Comparison of ENCODE assay signal across 20 cellular contexts in the genomic region with DNA sequence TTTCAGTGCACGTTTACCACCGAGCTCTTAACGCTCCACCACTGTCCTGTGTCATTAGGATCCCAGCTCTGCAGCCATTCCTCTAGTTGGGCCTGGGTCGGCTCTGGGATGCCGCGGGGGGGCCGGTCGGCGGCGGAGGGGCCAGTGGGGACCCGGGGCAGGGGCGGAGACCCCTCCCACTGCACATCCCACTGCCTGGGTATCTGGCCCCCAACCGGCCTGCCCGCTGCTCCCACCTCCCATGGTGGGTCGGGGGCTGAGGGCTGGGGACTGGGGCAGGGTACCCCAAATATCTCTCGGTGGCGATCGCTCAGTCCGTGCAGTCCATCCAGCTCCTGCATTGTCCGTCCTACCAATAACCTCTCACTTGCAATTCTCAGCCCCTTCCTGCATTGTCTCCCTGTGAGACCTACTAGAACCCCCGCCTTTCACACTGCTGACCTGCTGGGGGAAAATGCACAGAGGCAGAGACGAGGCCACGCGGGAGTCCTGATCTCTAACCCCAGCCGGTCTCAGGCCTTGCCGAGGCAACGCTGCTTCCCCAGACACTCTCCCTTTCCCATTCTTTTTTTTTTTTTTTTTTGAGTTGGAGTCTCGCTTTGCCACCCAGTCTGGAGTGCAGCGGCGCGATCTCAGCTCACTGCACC. TPM values are rescaled to one million over a fixed set of nuclear protein-coding genes. Genes with fewer than 3 reads are reported as not detected.
DNase-seq lines count a peak whose midpoint lies in the region; ATAC-seq, FAIRE-seq and TF ChIP-seq lines count a peak whose summit lies in the region.
"Had no signal": no experiment of that assay in that cellular context is flagged by ENCODE, and none has a peak within 500 bp of the region (broad histone marks: within the 10 kb centered on the region; RNA-seq: fewer than 3 reads in every experiment).

No MANE protein-coding gene starts in this region.

- H3K4me1 Mint-ChIP-seq in glutamatergic neuron (ENCODE audit: low read depth, unreplicated experiment): peaks cover 22% of the 10 kb centered on the region
- H3K4me1 Mint-ChIP-seq in neural progenitor cell: peaks cover 28% of the 10 kb centered on the region
- peaks cover 0 to 8% (median 4%) of the 10 kb centered on the region in 7 donors for H3K4me1 Mint-ChIP-seq in naive thymus-derived CD4-positive, alpha-beta T cell

- H3K27me3 Mint-ChIP-seq in glutamatergic neuron (ENCODE audit: unreplicated experiment) (peaks cover 7% of the 10 kb centered on the region), neural progenitor cell (ENCODE audit: insufficient read depth, low read depth) (peaks cover 10% of the 10 kb centered on the region)
- H3K27me3 Mint-ChIP-seq in naive thymus-derived CD4-positive, alpha-beta T cell: no peaks in the 10 kb centered on the region
- H3K27me3 Mint-ChIP-seq: activated CD8-positive, alpha-beta memory T cell treated with anti-CD3 and anti-CD28 coated beads, Interleukin-2, amount 10 ng/mL, durations not matched to agents 7 days and 5 days; CD4-positive, alpha-beta T cell had no signal

- WGBS in A549 (ENCODE audit: missing lambda C conversion rate): 91% methylated on average over 28 of the region's 31 CpGs

- DNase-seq in A549 (ENCODE audit: low read depth in 1 of 2, low spot score in 1 of 2) (no peak), NT2/D1 (ENCODE audit: low read depth, low spot score) (no peak), glutamatergic neuron (no peak), neural progenitor cell (ENCODE audit: low spot score) (peak; percentile 59), breast epithelium (ENCODE audit: low spot score in 2 of 2) (no peak)
- no peak for DNase-seq in central memory CD4-positive, alpha-beta T cell
- DNase-seq in naive thymus-derived CD4-positive, alpha-beta T cell: no peak
- DNase-seq: activated CD8-positive, alpha-beta memory T cell treated with anti-CD3 and anti-CD28 coated beads, Interleukin-2, amount 10 ng/mL, durations not matched to agents 7 days and 5 days; activated gamma-delta T cell; amniotic stem cell; CD4-positive, alpha-beta T cell; DMS53; effector CD8-positive, alpha-beta T cell; HFFc6; MV-4-11; NCI-H2029 treated with DMSO at 0.1 percent for 48 hours; NCI-H510A treated with DMSO at 0.1 percent for 48 hours; RPMI8226 had no signal

- H3K36me3 ChIP-seq in NT2/D1 (ENCODE audit: insufficient read depth, insufficient read length, low read length): peaks cover 46% of the 10 kb centered on the region
- no peaks in the 10 kb centered on the region for H3K36me3 ChIP-seq in neural progenitor cell
- peaks cover 5% of the 10 kb centered on the region for H3K36me3 ChIP-seq in breast epithelium
- H3K36me3 ChIP-seq in naive thymus-derived CD4-positive, alpha-beta T cell (ENCODE audit: control insufficient read depth in 2 of 3, insufficient read depth in 3 of 3, low read length in 3 of 3): peaks cover 0 to 30% (median 4%) of the 10 kb centered on the region in 3 experiments

- POLR2A ChIA-PET in A549 (lab: Yijun Ruan, JAX): no interaction called here
- POLR2A ChIA-PET in naive thymus-derived CD4-positive, alpha-beta T cell (lab: Charles Lee): no interaction called here

- H3K9me3 ChIP-seq in A549 (no peaks in the 10 kb centered on the region), NT2/D1 (ENCODE audit: insufficient read depth, low read length) (no peaks in the 10 kb centered on the region), neural progenitor cell (ENCODE audit: low read depth) (no peaks in the 10 kb centered on the region), breast epithelium (no peaks in the 10 kb centered on the region)
- no peaks in the 10 kb centered on the region for H3K9me3 ChIP-seq in naive thymus-derived CD4-positive, alpha-beta T cell (ENCODE audit: control insufficient read depth in 2 of 3, low read length in 3 of 3)

- no peak for TF ChIP-seq CTCF in A549 (IDR thresholded peaks at IDR 0.05)
- TF ChIP-seq CTCF in glutamatergic neuron (IDR thresholded peaks at IDR 0.05; ENCODE audit: partially characterized antibody, unreplicated experiment): no peak
- TF ChIP-seq CTCF in neural progenitor cell (IDR thresholded peaks at IDR 0.05): no peak
- TF ChIP-seq CTCF in breast epithelium (IDR thresholded peaks at IDR 0.05): no peak

- H3K4me3 Mint-ChIP-seq in glutamatergic neuron (ENCODE audit: unreplicated experiment) (peak overlapping the region; percentile 18), neural progenitor cell (peak overlapping the region; percentile 24)
- no peak overlapping the region for H3K4me3 Mint-ChIP-seq in naive thymus-derived CD4-positive, alpha-beta T cell
- H3K4me3 Mint-ChIP-seq: activated CD8-positive, alpha-beta memory T cell treated with anti-CD3 and anti-CD28 coated beads, Interleukin-2, amount 10 ng/mL, durations not matched to agents 7 days and 5 days; CD4-positive, alpha-beta T cell; HFFc6 had no signal

- H3K36me3 Mint-ChIP-seq in glutamatergic neuron (ENCODE audit: unreplicated experiment): peaks cover 8% of the 10 kb centered on the region
- H3K36me3 Mint-ChIP-seq in neural progenitor cell: peaks cover 36% of the 10 kb centered on the region
- H3K36me3 Mint-ChIP-seq in naive thymus-derived CD4-positive, alpha-beta T cell: peaks cover 18 to 40% (median 34%) of the 10 kb centered on the region in 5 donors

- peaks cover 9% of the 10 kb centered on the region for H4K20me1 ChIP-seq in neural progenitor cell (ENCODE audit: low read depth)

- TF ChIP-seq RAD21 in A549 (conservative IDR thresholded peaks at IDR 0.05 in 1 of 2, IDR thresholded peaks at IDR 0.05 in 1 of 2): no peak

- no peak for ATAC-seq in A549
- ATAC-seq in GM18517 (IDR thresholded peaks at IDR 0.05; ENCODE audit: unreplicated experiment): no peak
- no peak for ATAC-seq in naive thymus-derived CD4-positive, alpha-beta T cell
- ATAC-seq: activated CD8-positive, alpha-beta memory T cell treated with anti-CD3 and anti-CD28 coated beads, Interleukin-2, amount 10 ng/mL, durations not matched to agents 7 days and 5 days had no signal

- H3K4me2 ChIP-seq in A549 (no peak overlapping the region), neural progenitor cell (peak overlapping the region; percentile 10)

- peaks cover 22% of the 10 kb centered on the region for H3K4me1 ChIP-seq in A549
- peaks cover 17% of the 10 kb centered on the region for H3K4me1 ChIP-seq in NT2/D1 (ENCODE audit: insufficient read depth, insufficient read length)
- peaks cover 39% of the 10 kb centered on the region for H3K4me1 ChIP-seq in neural progenitor cell
- H3K4me1 ChIP-seq in breast epithelium: no peaks in the 10 kb centered on the region
- H3K4me1 ChIP-seq in naive thymus-derived CD4-positive, alpha-beta T cell (ENCODE audit: control insufficient read depth in 2 of 2, insufficient read depth in 2 of 2, low read length in 2 of 2): no peaks in the 10 kb centered on the region

- peak overlapping the region; percentile 48 for H3K27ac Mint-ChIP-seq in glutamatergic neuron (ENCODE audit: unreplicated experiment)
- H3K27ac Mint-ChIP-seq in neural progenitor cell: peak overlapping the region; percentile 79
- peak overlapping the region in 3 of 9 donors; percentile 17 to 39 (median 21) for H3K27ac Mint-ChIP-seq in naive thymus-derived CD4-positive, alpha-beta T cell
- H3K27ac Mint-ChIP-seq: activated CD8-positive, alpha-beta memory T cell treated with anti-CD3 and anti-CD28 coated beads, Interleukin-2, amount 10 ng/mL, durations not matched to agents 7 days and 5 days; CD4-positive, alpha-beta T cell had no signal

- no peak overlapping the region for H2AFZ ChIP-seq in neural progenitor cell (replicated peaks)

- no peak for TF ChIP-seq EP300 in A549 (IDR thresholded peaks at IDR 0.05)

- intact Hi-C loops in breast epithelium (cut with DNase I; ENCODE audit: low total_unique reads): no loop called here
- intact Hi-C loops in naive thymus-derived CD4-positive, alpha-beta T cell (cut with micrococcal nuclease): no loop called here

- H3K27me3 ChIP-seq in NT2/D1 (ENCODE audit: insufficient read depth, insufficient read length) (no peaks in the 10 kb centered on the region), neural progenitor cell (no peaks in the 10 kb centered on the region), breast epithelium (no peaks in the 10 kb centered on the region)
- H3K27me3 ChIP-seq in naive thymus-derived CD4-positive, alpha-beta T cell (ENCODE audit: control insufficient read depth in 2 of 2, insufficient read depth in 2 of 2, low read length in 2 of 2): no peaks in the 10 kb centered on the region

- CTCF ChIA-PET in A549 (lab: Yijun Ruan, JAX): interaction anchor here (0.7 to 1.1 kb wide), 4 partner anchors 11 to 190 kb away, joined by 3 to 5 read pairs (median 3); no protein-coding TSS in a partner anchor
- CTCF ChIA-PET in naive thymus-derived CD4-positive, alpha-beta T cell (lab: Charles Lee): no interaction called here

- H3K9me3 Mint-ChIP-seq in glutamatergic neuron (ENCODE audit: unreplicated experiment) (peaks cover 10% of the 10 kb centered on the region), neural progenitor cell (peaks cover 5% of the 10 kb centered on the region)
- H3K9me3 Mint-ChIP-seq in naive thymus-derived CD4-positive, alpha-beta T cell: peaks cover 0 to 2% (median 0%) of the 10 kb centered on the region in 11 donors
- H3K9me3 Mint-ChIP-seq: CD4-positive, alpha-beta T cell; HFFc6 had no signal

- H3K4me3 ChIP-seq in A549 (no peak overlapping the region), NT2/D1 (ENCODE audit: insufficient read length, low read depth) (no peak overlapping the region), neural progenitor cell (no peak overlapping the region), breast epithelium (no peak overlapping the region)
- H3K4me3 ChIP-seq in naive thymus-derived CD4-positive, alpha-beta T cell (ENCODE audit: low read length): no peak overlapping the region
- H3K4me3 ChIP-seq: lung had no signal

- no peak for FAIRE-seq in A549 (lab: Jason Lieb, UNC)

- H3F3A ChIP-seq in neural progenitor cell (ENCODE audit: low read depth): peaks cover 45% of the 10 kb centered on the region

- H3K79me2 ChIP-seq in neural progenitor cell (ENCODE audit: low read depth): no peaks in the 10 kb centered on the region

- TF ChIP-seq POLR2A in A549 (IDR thresholded peaks at IDR 0.05; ENCODE audit: low read length) (no peak), breast epithelium (IDR thresholded peaks at IDR 0.05) (no peak)

- H3K27ac ChIP-seq in A549 (peak overlapping the region in 1 of 2 experiments; percentile 77; a peak in 4 of 6 replicates), neural progenitor cell (peak overlapping the region; percentile 7), breast epithelium (no peak overlapping the region)
- H3K27ac ChIP-seq in naive thymus-derived CD4-positive, alpha-beta T cell (ENCODE audit: low read depth, low read length): no peak overlapping the region

- H3K9ac ChIP-seq in NT2/D1 (ENCODE audit: insufficient read length, low read depth): peak overlapping the region; percentile 47
- no peak overlapping the region for H3K9ac ChIP-seq in neural progenitor cell

RNA-seq across cellular contexts. Expression of a gene that starts 24.0 kb away (rescaled TPM):
- polyA plus RNA-seq in A549 (2011; rRNA removed): 0.44 and 0.65 TPM in 2 replicates
- polyA plus RNA-seq in A549 (2012; cell fraction: cytosol; rRNA removed): 0.21 and 0.26 TPM in 2 replicates
- 2.3 and 3.2 TPM in 2 replicates for polyA plus RNA-seq in A549 (2012; cell fraction: nucleus; rRNA removed)
- polyA plus RNA-seq in A549 (2017; fragmentation: RNase III; extraction: RNeasy Plus Mini Kit Qiagen cat#74134 plus additional on column Dnase treatment): 0.76 to 0.95 TPM (median 0.87 TPM) in 3 replicates
- 0.54 and 0.58 TPM in 2 replicates for polyA minus RNA-seq in A549 (2011; rRNA and poly(A)+ RNA removed)
- not detected for total RNA-seq in glutamatergic neuron (ENCODE audit: unreplicated experiment)
- 0.17 TPM in 1 of 2 replicates, not detected in the other for total RNA-seq in neural progenitor cell (ENCODE audit: low replicate concordance)
- total RNA-seq in breast epithelium: 10 to 100 TPM in 2 of 3 donors, 1 to 10 TPM in 1; 2.7 to 24.3 (median 20.1) TPM
- 10 to 100 TPM in 4 of 5 experiments, 1 to 10 TPM in 1; 7.9 to 17.8 (median 13.2) TPM for total RNA-seq in naive thymus-derived CD4-positive, alpha-beta T cell
- polyA plus RNA-seq in naive thymus-derived CD4-positive, alpha-beta T cell: under 1 TPM; 0.66 to 0.97 TPM

Comparison
In these comparisons a context has a peak if more than half of its experiments do, and no peak if none do; other contexts are left out.
1. H3K4me3 Mint-ChIP-seq: peak in glutamatergic neuron (single experiment) and neural progenitor cell (single experiment); none in naive thymus-derived CD4-positive, alpha-beta T cell (0 of 10).